In the genomic region with DNA sequence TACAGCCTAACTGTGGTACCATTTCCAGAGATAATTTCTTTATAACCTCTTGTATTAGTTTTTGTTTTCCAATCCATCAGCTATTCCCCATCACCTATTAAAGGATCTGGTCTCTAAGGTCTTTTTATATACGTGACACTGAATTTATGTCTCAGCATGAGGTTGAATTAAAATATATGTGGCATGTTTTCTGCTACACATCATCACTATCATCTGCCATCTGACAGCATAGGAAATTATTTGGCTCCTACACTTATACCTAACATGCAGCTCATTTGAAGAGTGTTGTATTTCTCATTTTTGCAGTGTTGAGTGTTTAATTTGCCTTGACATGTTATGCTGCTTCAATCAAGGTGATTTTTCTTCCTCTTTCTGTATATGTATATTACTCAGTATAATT, we compare ENCODE assay signal across 28 cellular contexts.
"Had no signal": no experiment of that assay in that cellular context is flagged by ENCODE, and none has a peak within 500 bp of the region (broad histone marks: within the 10 kb centered on the region; RNA-seq: fewer than 3 reads in every experiment).

No MANE protein-coding gene starts in this region.

- H3K9me3 ChIP-seq: ovary, psoas muscle, right lobe of liver, sigmoid colon, thoracic aorta, thyroid gland, upper lobe of left lung, vagina had no signal

- H3K27ac Mint-ChIP-seq: naive thymus-derived CD8-positive, alpha-beta T cell; natural killer cell treated with Interleukin-12 subunit alpha and Interleukin-12 subunit beta and Interleukin-15 and Interleukin-18, amount 100 ng/mL, for 72 hours; progenitor cell of endocrine pancreas; stimulated activated effector memory CD8-positive, alpha-beta T cell treated with anti-CD3 and anti-CD28 coated beads, Interleukin-12 subunit alpha, Interleukin-12 subunit beta, amount 100 ng/mL, for 72 hours; stimulated activated naive B cell treated with anti-CD40 and anti-IgM and Interleukin-4, amounts not matched to agents 10 μg/mL and 1 μg/mL and 100 μg/mL, for 72 hours; stimulated activated naive CD8-positive, alpha-beta T cell treated with anti-CD3 and anti-CD28 coated beads, Interleukin-15, Interleukin-2, amounts not matched to agents 100 ng/mL and 50 ng/mL, for 24 hours had no signal

- H3K36me3 Mint-ChIP-seq: natural killer cell treated with Interleukin-12 subunit alpha and Interleukin-12 subunit beta and Interleukin-15 and Interleukin-18, amount 100 ng/mL, for 72 hours; stimulated activated effector memory CD8-positive, alpha-beta T cell treated with anti-CD3 and anti-CD28 coated beads, Interleukin-12 subunit alpha, Interleukin-12 subunit beta, amount 100 ng/mL, for 72 hours had no signal

- H3K4me3 Mint-ChIP-seq: naive thymus-derived CD8-positive, alpha-beta T cell; natural killer cell treated with Interleukin-12 subunit alpha and Interleukin-12 subunit beta and Interleukin-15 and Interleukin-18, amount 100 ng/mL, for 72 hours; neural crest cell; stimulated activated effector memory CD8-positive, alpha-beta T cell treated with anti-CD3 and anti-CD28 coated beads, Interleukin-12 subunit alpha, Interleukin-12 subunit beta, amount 100 ng/mL, for 72 hours; stimulated activated naive B cell treated with anti-CD40 and anti-IgM and Interleukin-4, amounts not matched to agents 10 μg/mL and 1 μg/mL and 100 μg/mL, for 72 hours; stimulated activated naive CD8-positive, alpha-beta T cell treated with anti-CD3 and anti-CD28 coated beads, Interleukin-15, Interleukin-2, amounts not matched to agents 100 ng/mL and 50 ng/mL, for 24 hours had no signal

- H3K4me1 ChIP-seq: parathyroid adenoma, psoas muscle, right lobe of liver, sigmoid colon, stomach, thyroid gland, tibial nerve, upper lobe of left lung, vagina had no signal

- H3K79me2 ChIP-seq: parathyroid adenoma had no signal

- DNase-seq: naive thymus-derived CD8-positive, alpha-beta T cell; occipital lobe; ovary; posterior cingulate gyrus; psoas muscle; right cardiac atrium; right lobe of liver; sigmoid colon; small intestine; stimulated activated CD4-positive, alpha-beta T cell treated with anti-CD3 and anti-CD28 coated beads, Interleukin-15, amount 100 ng/mL, for 24 hours; stimulated activated CD4-positive, alpha-beta T cell treated with anti-CD3 and anti-CD28 coated beads, Interleukin-2, amount 100 ng/mL, for 24 hours; stimulated activated CD4-positive, alpha-beta T cell treated with anti-CD3 and anti-CD28 coated beads, Interleukin-2, amount 100 ng/mL, for 48 hours; stimulated activated CD4-positive, alpha-beta T cell treated with anti-CD3 and anti-CD28 coated beads, Interleukin-4, amount 100 ng/mL, for 24 hours; stimulated activated naive B cell treated with anti-CD40 and anti-IgM and Interleukin-4, amounts not matched to agents 10 μg/mL and 1 μg/mL and 100 μg/mL, for 72 hours; stimulated activated naive CD4-positive, alpha-beta T cell treated with Interleukin-2 at 50 U/mL for 16 hours; stomach; thyroid gland; trophoblast cell; upper lobe of left lung had no signal

- H3K9me3 Mint-ChIP-seq: natural killer cell treated with Interleukin-12 subunit alpha and Interleukin-12 subunit beta and Interleukin-15 and Interleukin-18, amount 100 ng/mL, for 72 hours; stimulated activated effector memory CD8-positive, alpha-beta T cell treated with anti-CD3 and anti-CD28 coated beads, Interleukin-12 subunit alpha, Interleukin-12 subunit beta, amount 100 ng/mL, for 72 hours; stimulated activated naive CD8-positive, alpha-beta T cell treated with anti-CD3 and anti-CD28 coated beads, Interleukin-15, Interleukin-2, amounts not matched to agents 100 ng/mL and 50 ng/mL, for 24 hours had no signal

- H3K27ac ChIP-seq: ovary, parathyroid adenoma, psoas muscle, right lobe of liver, sigmoid colon, stomach, thoracic aorta, thyroid gland, tibial nerve, upper lobe of left lung, vagina had no signal

- H3K27me3 Mint-ChIP-seq: progenitor cell of endocrine pancreas had no signal

- ATAC-seq: naive thymus-derived CD8-positive, alpha-beta T cell; natural killer cell treated with Interleukin-12 subunit alpha and Interleukin-12 subunit beta and Interleukin-15 and Interleukin-18, amount 100 ng/mL, for 72 hours; psoas muscle; right cardiac atrium; right lobe of liver; stimulated activated effector memory CD8-positive, alpha-beta T cell treated with anti-CD3 and anti-CD28 coated beads, Interleukin-12 subunit alpha, Interleukin-12 subunit beta, amount 100 ng/mL, for 72 hours; stimulated activated naive B cell treated with anti-CD40 and anti-IgM and Interleukin-4, amounts not matched to agents 10 μg/mL and 1 μg/mL and 100 μg/mL, for 72 hours had no signal

- H3K36me3 ChIP-seq: ovary, right lobe of liver, sigmoid colon, stomach, thoracic aorta, thyroid gland, tibial nerve, upper lobe of left lung, vagina had no signal

- H3K9ac ChIP-seq: parathyroid adenoma had no signal

- H2AFZ ChIP-seq: parathyroid adenoma had no signal

- H3K4me3 ChIP-seq: ovary, psoas muscle, right lobe of liver, sigmoid colon, stomach, thoracic aorta, thyroid gland, tibial nerve, upper lobe of left lung, vagina had no signal

- H3K27me3 ChIP-seq: ovary, right lobe of liver, sigmoid colon, thyroid gland, tibial nerve, upper lobe of left lung, vagina had no signal

- H3K4me1 Mint-ChIP-seq: naive thymus-derived CD8-positive, alpha-beta T cell; stimulated activated effector memory CD8-positive, alpha-beta T cell treated with anti-CD3 and anti-CD28 coated beads, Interleukin-12 subunit alpha, Interleukin-12 subunit beta, amount 100 ng/mL, for 72 hours; stimulated activated naive B cell treated with anti-CD40 and anti-IgM and Interleukin-4, amounts not matched to agents 10 μg/mL and 1 μg/mL and 100 μg/mL, for 72 hours had no signal
